Comparison of ENCODE assay signal across 8 cellular contexts in the genomic region with DNA sequence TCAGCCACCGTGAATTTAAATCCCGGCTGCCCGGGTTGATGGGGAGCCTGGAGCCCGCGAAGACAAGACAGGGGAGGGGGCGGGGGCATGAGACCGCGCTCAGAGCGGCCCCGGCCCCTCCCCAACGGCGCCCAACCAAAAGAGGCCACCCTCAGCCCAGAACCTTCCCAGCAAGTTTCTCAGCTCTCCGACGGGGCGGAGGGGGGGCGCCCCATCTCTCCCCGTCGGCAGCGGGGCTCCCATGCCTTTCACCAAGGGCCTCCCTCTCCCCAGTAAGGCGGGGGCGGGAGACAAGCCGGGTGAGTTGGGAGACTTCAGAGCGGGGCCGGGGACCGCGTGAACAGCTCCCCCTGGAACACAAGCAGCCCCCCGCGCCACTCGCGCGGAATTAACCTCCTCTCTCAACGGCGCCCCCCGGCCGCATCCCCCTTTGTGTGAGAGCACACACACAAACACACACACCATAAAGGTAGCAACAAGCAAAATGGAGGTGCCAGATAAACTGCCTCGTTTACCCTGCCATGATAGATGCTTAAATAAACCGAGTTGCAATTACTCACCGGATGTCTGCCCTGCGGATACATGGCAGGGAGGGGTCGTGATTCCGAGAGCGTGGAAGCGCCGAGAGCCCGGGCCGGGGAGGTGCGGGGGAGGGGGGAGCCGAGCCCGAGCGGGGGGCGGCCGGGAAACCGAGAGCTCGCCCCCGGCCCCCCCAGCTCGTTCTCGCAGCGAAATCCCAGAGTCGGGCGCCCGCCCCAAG.
DNase-seq lines count a peak whose midpoint lies in the region; ATAC-seq and TF ChIP-seq lines count a peak whose summit lies in the region.

No MANE protein-coding gene starts in this region.

- H3F3A ChIP-seq in DOHH2 (ENCODE audit: control insufficient read depth, insufficient read depth) = peaks cover 12% of the 10 kb centered on the region

- ATAC-seq in stimulated activated naive CD8-positive, alpha-beta T cell treated with anti-CD3 and anti-CD28 coated beads, Interleukin-15, Interleukin-2, amounts not matched to agents 100 U/mL and 50 U/mL, for 24 hours = peak; percentile 5
- ATAC-seq in GM21515 (IDR thresholded peaks at IDR 0.05; ENCODE audit: unreplicated experiment) (no peak), GM18858 (IDR thresholded peaks at IDR 0.05; ENCODE audit: unreplicated experiment) (no peak)

- peak overlapping the region; percentile 98 for H3K4me3 ChIP-seq in DOHH2 (ENCODE audit: low read length)
- H3K4me3 ChIP-seq in duodenal mucosa (ENCODE audit: low read depth in 1 of 2, low read length in 2 of 2) = peak overlapping the region; percentile 85 to 97
- peak overlapping the region; percentile 87 to 92 for H3K4me3 ChIP-seq in mucosa of rectum (ENCODE audit: low read length in 2 of 2)

- H3K27me3 ChIP-seq in DOHH2 (ENCODE audit: control insufficient read depth, low read length) (peaks cover 8% of the 10 kb centered on the region), duodenal mucosa (ENCODE audit: control insufficient read depth in 1 of 2, insufficient read depth in 2 of 2, low read length in 2 of 2) (no peaks in the 10 kb centered on the region), mucosa of rectum (ENCODE audit: control insufficient read depth in 2 of 2, insufficient read depth in 2 of 2, low read length in 2 of 2) (no peaks in the 10 kb centered on the region)

- H3K27ac ChIP-seq in DOHH2 (ENCODE audit: low read depth, low read length) (peak overlapping the region; percentile 84), KOPT-K1 (ENCODE audit: low read depth, low read length, poor library complexity, severe bottlenecking) (peak overlapping the region; percentile 90), duodenal mucosa (ENCODE audit: low read depth, low read length) (peak overlapping the region; percentile 87), mucosa of rectum (ENCODE audit: low read depth in 2 of 2, low read length in 2 of 2) (peak overlapping the region; percentile 94 to 95)

- H3K9me3 ChIP-seq in DOHH2 (ENCODE audit: control insufficient read depth, insufficient read depth, low read length) = no peaks in the 10 kb centered on the region
- H3K9me3 ChIP-seq in KOPT-K1 (ENCODE audit: insufficient read depth, low read length, poor library complexity, severe bottlenecking) = no peaks in the 10 kb centered on the region
- H3K9me3 ChIP-seq in duodenal mucosa (ENCODE audit: control insufficient read depth in 1 of 2, low read length in 2 of 2) = no peaks in the 10 kb centered on the region
- H3K9me3 ChIP-seq in mucosa of rectum (ENCODE audit: control insufficient read depth in 2 of 2, low read length in 2 of 2) = no peaks in the 10 kb centered on the region

- H3K36me3 ChIP-seq in DOHH2 (ENCODE audit: control insufficient read depth, low read length) (peaks cover 51% of the 10 kb centered on the region), KOPT-K1 (ENCODE audit: insufficient read depth, low read length) (peaks cover 42% of the 10 kb centered on the region), duodenal mucosa (ENCODE audit: control insufficient read depth in 1 of 2, insufficient read depth in 2 of 2, low read length in 2 of 2) (peaks cover 4 to 5% of the 10 kb centered on the region in 2 donors), mucosa of rectum (ENCODE audit: control insufficient read depth in 2 of 2, insufficient read depth in 2 of 2, low read length in 2 of 2) (peaks cover 0 to 10% of the 10 kb centered on the region in 2 donors)

- peak overlapping the region; percentile 82 for H3K4me2 ChIP-seq in DOHH2 (ENCODE audit: low read length)

- H3K9ac ChIP-seq in duodenal mucosa (ENCODE audit: low read depth in 1 of 2, low read length in 2 of 2) (peak overlapping the region; percentile 75 to 81), mucosa of rectum (ENCODE audit: low read depth in 1 of 2, low read length in 2 of 2) (peak overlapping the region; percentile 84 to 88)

- H3K9me2 ChIP-seq in DOHH2 (replicated peaks; ENCODE audit: control insufficient read depth, low read length) = no peaks in the 10 kb centered on the region

- peaks cover 60% of the 10 kb centered on the region for H3K79me2 ChIP-seq in DOHH2 (ENCODE audit: control insufficient read depth, low read length)

- H4K20me1 ChIP-seq in DOHH2 (ENCODE audit: control insufficient read depth, insufficient read depth, low read depth, low read length) = peaks cover 22% of the 10 kb centered on the region

- peak; percentile 45 for TF ChIP-seq CTCF in DOHH2 (IDR thresholded peaks at IDR 0.05; ENCODE audit: low read depth, low read length, poor library complexity, severe bottlenecking)

- H3K4me1 ChIP-seq in DOHH2 (ENCODE audit: control insufficient read depth, low read length) = peaks cover 54% of the 10 kb centered on the region
- H3K4me1 ChIP-seq in duodenal mucosa (ENCODE audit: control insufficient read depth in 1 of 2, insufficient read depth in 2 of 2, low read length in 2 of 2) = peaks cover 49 to 59% of the 10 kb centered on the region in 2 donors
- H3K4me1 ChIP-seq in mucosa of rectum (ENCODE audit: control insufficient read depth in 2 of 2, insufficient read depth in 2 of 2, low read length in 2 of 2) = peaks cover 52 to 55% of the 10 kb centered on the region in 2 donors

- peak; percentile 34 to 41 for DNase-seq in activated CD4-positive, alpha-beta T cell treated with anti-CD3 and anti-CD28 coated beads for 24 hours (ENCODE audit: low read depth in 2 of 2)
- peak; percentile 73 for DNase-seq in stimulated activated naive CD8-positive, alpha-beta T cell treated with anti-CD3 and anti-CD28 coated beads, Interleukin-15, Interleukin-2, amounts not matched to agents 100 U/mL and 50 U/mL, for 24 hours
